In the genomic region with DNA sequence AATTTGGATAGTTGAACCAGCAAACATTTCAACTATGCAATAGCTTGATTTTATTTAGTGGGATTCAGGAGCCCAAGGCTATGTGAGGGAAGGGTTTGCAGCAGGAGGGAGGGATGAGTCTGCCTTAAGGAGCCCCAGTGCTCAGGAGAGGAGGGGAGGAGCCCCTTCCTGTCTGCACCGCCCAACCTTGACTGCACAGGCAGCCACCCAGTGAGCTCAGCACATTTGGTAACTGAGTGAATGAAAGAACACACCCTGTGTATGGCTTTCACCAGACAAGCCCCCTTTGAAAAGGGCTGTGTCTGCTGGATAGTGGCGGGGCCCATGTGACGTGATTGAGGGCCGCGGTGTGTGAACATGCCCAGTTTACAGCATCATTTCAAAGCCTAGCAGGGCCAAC, we compare ENCODE assay signal across 18 cellular contexts. TPM values are rescaled to one million over a fixed set of nuclear protein-coding genes. Genes with fewer than 3 reads are reported as not detected.
DNase-seq lines count a peak whose midpoint lies in the region; ATAC-seq, FAIRE-seq and TF ChIP-seq lines count a peak whose summit lies in the region.
"Had no signal": no experiment of that assay in that cellular context is flagged by ENCODE, and none has a peak within 500 bp of the region (broad histone marks: within the 10 kb centered on the region; RNA-seq: fewer than 3 reads in every experiment).

No MANE protein-coding gene starts in this region.

- DNase-seq in NCI-H748 (lab: John Stamatoyannopoulos, UW; ENCODE audit: unreplicated experiment) (peak; percentile 66), NCI-H748 treated with DMSO at 0.1 percent for 48 hours (lab: John Stamatoyannopoulos, UW) (no peak), H1 (ENCODE audit: low read depth in 1 of 2, low spot score in 2 of 2) (peak in 1 of 2 experiments; percentile 44), left colon (no peak), type B pancreatic cell (ENCODE audit: extremely low spot score, unreplicated experiment) (no peak), HT-29 (ENCODE audit: low spot score) (no peak), left lung (no peak)
- DNase-seq: activated CD4-positive, alpha-beta memory T cell treated with anti-CD3 and anti-CD28 coated beads, Interleukin-2, amount 10 ng/mL, durations not matched to agents 7 days and 5 days; CD4-positive, CD25-positive, alpha-beta regulatory T cell; MM.1S; natural killer cell; NCI-H187; NCI-H446 treated with DMSO at 0.1 percent for 48 hours; OCI-M1; stimulated activated naive CD8-positive, alpha-beta T cell treated with anti-CD3 and anti-CD28 coated beads, Interleukin-15, amount 100 ng/mL, for 72 hours had no signal

- peak overlapping the region; percentile 15 to 41; a peak in 1 of 4 replicates for H3K4me2 ChIP-seq in H1 (ENCODE audit: insufficient read depth in 1 of 2, low read depth in 2 of 2, low read length in 2 of 2)

- no peak overlapping the region for H2BK15ac ChIP-seq in H1 (ENCODE audit: low read length)

- H3K27ac ChIP-seq in H1 (ENCODE audit: low read depth, low read length) (no peak overlapping the region), left lung (no peak overlapping the region)
- H3K27ac ChIP-seq: breast epithelium had no signal

- no peak overlapping the region for H4K8ac ChIP-seq in H1 (ENCODE audit: extremely low read depth, insufficient read depth, low read length)

- H3K36me3 ChIP-seq in H1 (ENCODE audit: control insufficient read depth in 2 of 4, insufficient read depth in 4 of 4, low read length in 3 of 4) (peaks cover 0 to 3% (median 0%) of the 10 kb centered on the region in 4 experiments; a peak in 2 of 8 replicates), left lung (no peaks in the 10 kb centered on the region)
- H3K36me3 ChIP-seq: breast epithelium had no signal

- H3K23ac ChIP-seq in H1 (ENCODE audit: insufficient read length): no peak overlapping the region

- no peaks in the 10 kb centered on the region for H3K23me2 ChIP-seq in H1 (ENCODE audit: low read depth, low read length)

- no peak overlapping the region for H3K4ac ChIP-seq in H1 (replicated peaks; ENCODE audit: insufficient read length, low read depth, low read length)

- TF ChIP-seq RAD21 in H1 (IDR thresholded peaks at IDR 0.05 in 1 of 2, conservative IDR thresholded peaks at IDR 0.05 in 1 of 2; ENCODE audit: low read depth in 2 of 2, low read length in 2 of 2): no peak

- no peak for TF ChIP-seq EP300 in H1 (IDR thresholded peaks at IDR 0.05; ENCODE audit: borderline replicate concordance in 1 of 2, low read depth in 2 of 2, low read length in 2 of 2)

- H2AFZ ChIP-seq in H1 (ENCODE audit: low read length): no peak overlapping the region

- POLR2A ChIA-PET in H1 (lab: Charles Lee; ENCODE audit: partially characterized antibody): no interaction called here

- peaks cover 12% of the 10 kb centered on the region for H3K27me3 Mint-ChIP-seq in type B pancreatic cell
- H3K27me3 Mint-ChIP-seq: activated CD4-positive, alpha-beta memory T cell treated with anti-CD3 and anti-CD28 coated beads, Interleukin-2, amount 10 ng/mL, durations not matched to agents 7 days and 5 days; CD4-positive, CD25-positive, alpha-beta regulatory T cell had no signal

- no peak overlapping the region; a peak in 1 of 7 replicates for H3K9ac ChIP-seq in H1 (replicated peaks in 1 of 4; ENCODE audit: extremely low read depth in 1 of 4, low read depth in 3 of 4, low read length in 3 of 4)

- H3K18ac ChIP-seq in H1 (ENCODE audit: extremely low read depth, low read length): no peak overlapping the region

- H3K4me3 ChIP-seq in H1 (ENCODE audit: extremely low read depth in 1 of 4, insufficient read depth in 2 of 4, low read depth in 3 of 4, low read length in 4 of 4): no peak overlapping the region
- H3K4me3 ChIP-seq in left lung: no peak overlapping the region
- H3K4me3 ChIP-seq: breast epithelium had no signal

- no peaks in the 10 kb centered on the region for H3K79me2 ChIP-seq in H1 (ENCODE audit: control insufficient read depth in 1 of 2, insufficient read depth in 2 of 2, low read length in 2 of 2)

- H3K4me1 Mint-ChIP-seq in type B pancreatic cell (ENCODE audit: unreplicated experiment): peaks cover 46% of the 10 kb centered on the region
- H3K4me1 Mint-ChIP-seq: activated CD4-positive, alpha-beta memory T cell treated with anti-CD3 and anti-CD28 coated beads, Interleukin-2, amount 10 ng/mL, durations not matched to agents 7 days and 5 days; CD4-positive, CD25-positive, alpha-beta regulatory T cell; natural killer cell; stimulated activated naive CD8-positive, alpha-beta T cell treated with anti-CD3 and anti-CD28 coated beads, Interleukin-15, amount 100 ng/mL, for 72 hours had no signal

- no peaks in the 10 kb centered on the region for H3K79me1 ChIP-seq in H1 (ENCODE audit: low read depth, low read length)

- no peaks in the 10 kb centered on the region for H3K9me3 ChIP-seq in H1 (ENCODE audit: insufficient read depth in 2 of 2, low read depth in 1 of 2, low read length in 1 of 2)
- H3K9me3 ChIP-seq in left lung: no peaks in the 10 kb centered on the region
- H3K9me3 ChIP-seq: breast epithelium had no signal

- H2BK120ac ChIP-seq in H1 (replicated peaks; ENCODE audit: low read depth, low read length): no peak overlapping the region

- H3K9me3 Mint-ChIP-seq in type B pancreatic cell: no peaks in the 10 kb centered on the region
- H3K9me3 Mint-ChIP-seq: activated CD4-positive, alpha-beta memory T cell treated with anti-CD3 and anti-CD28 coated beads, Interleukin-2, amount 10 ng/mL, durations not matched to agents 7 days and 5 days; CD4-positive, CD25-positive, alpha-beta regulatory T cell; natural killer cell; stimulated activated naive CD8-positive, alpha-beta T cell treated with anti-CD3 and anti-CD28 coated beads, Interleukin-15, amount 100 ng/mL, for 72 hours had no signal

- no peak overlapping the region for H3K14ac ChIP-seq in H1 (ENCODE audit: insufficient read length)

- H4K91ac ChIP-seq in H1 (replicated peaks; ENCODE audit: insufficient read length, low read length): no peak overlapping the region

- peaks cover 0 to 14% (median 9%) of the 10 kb centered on the region in 4 experiments; a peak in 6 of 7 replicates for H3K27me3 ChIP-seq in H1 (replicated peaks in 1 of 4; ENCODE audit: control insufficient read depth in 3 of 4, extremely low read depth in 1 of 4, insufficient read depth in 3 of 4, low read length in 3 of 4)
- no peaks in the 10 kb centered on the region for H3K27me3 ChIP-seq in left lung
- H3K27me3 ChIP-seq: breast epithelium had no signal

- peak; percentile 77 for ATAC-seq in left colon
- ATAC-seq in left lung: no peak
- no peak for ATAC-seq in HG02981 (IDR thresholded peaks at IDR 0.05; ENCODE audit: unreplicated experiment)
- ATAC-seq: natural killer cell; SK-N-SH treated with all-trans-retinoic acid at 6 μM for 48 hours; stimulated activated naive CD8-positive, alpha-beta T cell treated with anti-CD3 and anti-CD28 coated beads, Interleukin-15, amount 100 ng/mL, for 72 hours had no signal

- no peak overlapping the region for H2BK20ac ChIP-seq in H1 (ENCODE audit: low read length)

- H3K4me1 ChIP-seq in H1 (replicated peaks in 1 of 4; ENCODE audit: control insufficient read depth in 3 of 4, insufficient read depth in 4 of 4, low read length in 3 of 4) (peaks cover 4 to 14% (median 8%) of the 10 kb centered on the region in 4 experiments), left lung (peaks cover 0 to 3% of the 10 kb centered on the region in 2 donors)
- H3K4me1 ChIP-seq: breast epithelium had no signal

- no peak for FAIRE-seq in H1 (lab: Jason Lieb, UNC)

- peak overlapping the region; percentile 82 for H3K4me3 Mint-ChIP-seq in type B pancreatic cell
- H3K4me3 Mint-ChIP-seq: activated CD4-positive, alpha-beta memory T cell treated with anti-CD3 and anti-CD28 coated beads, Interleukin-2, amount 10 ng/mL, durations not matched to agents 7 days and 5 days; CD4-positive, CD25-positive, alpha-beta regulatory T cell; natural killer cell; stimulated activated naive CD8-positive, alpha-beta T cell treated with anti-CD3 and anti-CD28 coated beads, Interleukin-15, amount 100 ng/mL, for 72 hours had no signal

- no peak for TF ChIP-seq POLR2A in H1 (IDR thresholded peaks at IDR 0.05; ENCODE audit: control extremely low read depth in 1 of 2, low read depth in 2 of 2, low read length in 2 of 2)

- H3K56ac ChIP-seq in H1 (replicated peaks; ENCODE audit: insufficient read length, low read depth, low read length): no peak overlapping the region

- no peaks in the 10 kb centered on the region for H4K20me1 ChIP-seq in H1 (replicated peaks in 1 of 2; ENCODE audit: control insufficient read depth in 1 of 2, insufficient read depth in 2 of 2, low read length in 2 of 2)

- TF ChIP-seq CTCF in H1 (IDR thresholded peaks at IDR 0.05; ENCODE audit: control extremely low read depth in 1 of 3, insufficient read depth in 1 of 3, low read depth in 1 of 3, low read length in 3 of 3) (no peak), type B pancreatic cell (conservative IDR thresholded peaks at IDR 0.05) (no peak), left lung (IDR thresholded peaks at IDR 0.05) (no peak)

- no peak overlapping the region for H2BK12ac ChIP-seq in H1 (ENCODE audit: low read depth, low read length)

- no peak overlapping the region for H2AK5ac ChIP-seq in H1 (ENCODE audit: low read depth, low read length)

- intact Hi-C loops in left colon (cut with DNase I, micrococcal nuclease): no loop called here
- intact Hi-C loops in left lung (cut with DNase I): no loop called here

- H4K5ac ChIP-seq in H1 (ENCODE audit: insufficient read length, low read depth, low read length): no peak overlapping the region

- peaks cover 6% of the 10 kb centered on the region for H3K36me3 Mint-ChIP-seq in type B pancreatic cell
- H3K36me3 Mint-ChIP-seq: CD4-positive, CD25-positive, alpha-beta regulatory T cell; natural killer cell had no signal

- CTCF ChIA-PET in H1 (lab: Charles Lee; ENCODE audit: partially characterized antibody): interaction anchor here (0.6 to 2.4 kb wide), 8 partner anchors 8 to 408 kb away, joined by 3 to 12 read pairs (median 3); no protein-coding TSS in a partner anchor

- peak overlapping the region; percentile 73 for H3K27ac Mint-ChIP-seq in type B pancreatic cell
- H3K27ac Mint-ChIP-seq: activated CD4-positive, alpha-beta memory T cell treated with anti-CD3 and anti-CD28 coated beads, Interleukin-2, amount 10 ng/mL, durations not matched to agents 7 days and 5 days; CD4-positive, CD25-positive, alpha-beta regulatory T cell; natural killer cell; stimulated activated naive CD8-positive, alpha-beta T cell treated with anti-CD3 and anti-CD28 coated beads, Interleukin-15, amount 100 ng/mL, for 72 hours had no signal

- 90% methylated on average over 5 of the region's 5 CpGs; no CpG with 5 or more reads in 1 of the 2 experiments for WGBS in H1 (ENCODE audit: extremely low coverage in 1 of 2, insufficient coverage in 1 of 2, insufficient read length in 1 of 2, insufficient replicate concordance in 2 of 2, low coverage in 1 of 2, low lambda C conversion rate in 2 of 2, missing lambda C conversion rate in 1 of 2), 2 experiments

- H2BK5ac ChIP-seq in H1 (ENCODE audit: low read depth, low read length): no peak overlapping the region

RNA-seq across cellular contexts. Expression of a gene that starts 17.0 kb away (rescaled TPM):
- total RNA-seq in H1 (2021; fragmentation: NEBNext Ultra II Directional; extraction: Animal tissue kit (Norgen Biotek cat#: 25700)): 3.1 and 3.9 TPM in 2 replicates
- 2.9 and 4.8 TPM in 2 replicates for polyA plus RNA-seq in H1 (2011; rRNA removed)
- 3.4 TPM for polyA plus RNA-seq in H1 (2011; cell fraction: cytosol; rRNA removed)
- 5.3 TPM for polyA plus RNA-seq in H1 (2011; cell fraction: nucleus; rRNA removed)
- 2.8 to 3.8 TPM (median 3.2 TPM) in 4 replicates for polyA plus RNA-seq in H1 (2012, experiment 1 of 2)
- 3.5 TPM for polyA plus RNA-seq in H1 (2012, experiment 2 of 2)
- polyA plus RNA-seq in H1 (2013, experiment 1 of 2): 1.6 TPM
- polyA plus RNA-seq in H1 (2013, experiment 2 of 2): 1.6 TPM
- polyA minus RNA-seq in H1 (2011; rRNA and poly(A)+ RNA removed): 1.1 and 1.6 TPM in 2 replicates
- 4.1 TPM for polyA minus RNA-seq in H1 (2011; cell fraction: cytosol; rRNA and poly(A)+ RNA removed)
- polyA minus RNA-seq in H1 (2011; cell fraction: nucleus; rRNA and poly(A)+ RNA removed): 2.1 TPM
- 1 to 10 TPM; 1.9 to 2.5 TPM for total RNA-seq in left colon
- total RNA-seq in type B pancreatic cell (ENCODE audit: low replicate concordance): 7.6 and 17.4 TPM in 2 replicates
- total RNA-seq in HT-29 (2014; rRNA removed; shearing (Covaris generic)): not detected in 2 replicates
- total RNA-seq in left lung: 1 to 10 TPM; 1.4 to 1.6 TPM
- total RNA-seq: CD4-positive, CD25-positive, alpha-beta regulatory T cell; natural killer cell had no signal
- polyA plus RNA-seq: CD4-positive, CD25-positive, alpha-beta regulatory T cell had no signal
